1 cellular context compared by ENCODE assay signal in the genomic region with DNA sequence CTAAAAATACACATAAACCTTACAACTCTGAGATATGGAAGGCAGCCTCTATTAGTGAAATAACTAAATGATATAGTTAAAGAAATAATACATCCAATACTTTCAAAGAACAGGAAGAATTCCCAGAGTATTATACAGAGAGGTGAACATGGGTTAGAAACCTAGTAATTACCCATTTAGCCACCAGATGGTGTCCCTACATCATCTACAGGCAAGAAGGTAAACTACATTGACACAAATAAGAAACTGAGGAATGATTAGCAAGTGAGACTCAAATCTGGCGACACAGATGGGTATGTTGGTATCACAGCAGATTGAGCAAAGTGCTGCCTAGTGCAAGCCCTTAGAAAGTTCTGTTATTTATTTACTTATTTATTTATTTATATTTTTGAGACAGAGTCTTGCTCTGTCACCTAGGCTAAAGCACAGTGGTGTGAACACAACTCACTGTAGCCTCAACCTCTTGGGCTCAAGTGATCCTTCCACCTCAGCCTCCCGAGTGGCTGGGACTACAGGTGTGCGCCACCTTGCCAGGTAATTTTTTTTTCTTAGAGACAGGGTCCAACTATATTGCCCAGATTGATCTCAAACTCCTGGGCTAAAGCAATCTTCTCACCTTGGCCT.
TF ChIP-seq lines count a peak whose summit lies in the region.

No MANE protein-coding gene starts in this region.

TF ChIP-seq in GM23338, 12 proteins besides CTCF, POLR2A, EP300 and RAD21:
- TF ChIP-seq, protein P1, sequence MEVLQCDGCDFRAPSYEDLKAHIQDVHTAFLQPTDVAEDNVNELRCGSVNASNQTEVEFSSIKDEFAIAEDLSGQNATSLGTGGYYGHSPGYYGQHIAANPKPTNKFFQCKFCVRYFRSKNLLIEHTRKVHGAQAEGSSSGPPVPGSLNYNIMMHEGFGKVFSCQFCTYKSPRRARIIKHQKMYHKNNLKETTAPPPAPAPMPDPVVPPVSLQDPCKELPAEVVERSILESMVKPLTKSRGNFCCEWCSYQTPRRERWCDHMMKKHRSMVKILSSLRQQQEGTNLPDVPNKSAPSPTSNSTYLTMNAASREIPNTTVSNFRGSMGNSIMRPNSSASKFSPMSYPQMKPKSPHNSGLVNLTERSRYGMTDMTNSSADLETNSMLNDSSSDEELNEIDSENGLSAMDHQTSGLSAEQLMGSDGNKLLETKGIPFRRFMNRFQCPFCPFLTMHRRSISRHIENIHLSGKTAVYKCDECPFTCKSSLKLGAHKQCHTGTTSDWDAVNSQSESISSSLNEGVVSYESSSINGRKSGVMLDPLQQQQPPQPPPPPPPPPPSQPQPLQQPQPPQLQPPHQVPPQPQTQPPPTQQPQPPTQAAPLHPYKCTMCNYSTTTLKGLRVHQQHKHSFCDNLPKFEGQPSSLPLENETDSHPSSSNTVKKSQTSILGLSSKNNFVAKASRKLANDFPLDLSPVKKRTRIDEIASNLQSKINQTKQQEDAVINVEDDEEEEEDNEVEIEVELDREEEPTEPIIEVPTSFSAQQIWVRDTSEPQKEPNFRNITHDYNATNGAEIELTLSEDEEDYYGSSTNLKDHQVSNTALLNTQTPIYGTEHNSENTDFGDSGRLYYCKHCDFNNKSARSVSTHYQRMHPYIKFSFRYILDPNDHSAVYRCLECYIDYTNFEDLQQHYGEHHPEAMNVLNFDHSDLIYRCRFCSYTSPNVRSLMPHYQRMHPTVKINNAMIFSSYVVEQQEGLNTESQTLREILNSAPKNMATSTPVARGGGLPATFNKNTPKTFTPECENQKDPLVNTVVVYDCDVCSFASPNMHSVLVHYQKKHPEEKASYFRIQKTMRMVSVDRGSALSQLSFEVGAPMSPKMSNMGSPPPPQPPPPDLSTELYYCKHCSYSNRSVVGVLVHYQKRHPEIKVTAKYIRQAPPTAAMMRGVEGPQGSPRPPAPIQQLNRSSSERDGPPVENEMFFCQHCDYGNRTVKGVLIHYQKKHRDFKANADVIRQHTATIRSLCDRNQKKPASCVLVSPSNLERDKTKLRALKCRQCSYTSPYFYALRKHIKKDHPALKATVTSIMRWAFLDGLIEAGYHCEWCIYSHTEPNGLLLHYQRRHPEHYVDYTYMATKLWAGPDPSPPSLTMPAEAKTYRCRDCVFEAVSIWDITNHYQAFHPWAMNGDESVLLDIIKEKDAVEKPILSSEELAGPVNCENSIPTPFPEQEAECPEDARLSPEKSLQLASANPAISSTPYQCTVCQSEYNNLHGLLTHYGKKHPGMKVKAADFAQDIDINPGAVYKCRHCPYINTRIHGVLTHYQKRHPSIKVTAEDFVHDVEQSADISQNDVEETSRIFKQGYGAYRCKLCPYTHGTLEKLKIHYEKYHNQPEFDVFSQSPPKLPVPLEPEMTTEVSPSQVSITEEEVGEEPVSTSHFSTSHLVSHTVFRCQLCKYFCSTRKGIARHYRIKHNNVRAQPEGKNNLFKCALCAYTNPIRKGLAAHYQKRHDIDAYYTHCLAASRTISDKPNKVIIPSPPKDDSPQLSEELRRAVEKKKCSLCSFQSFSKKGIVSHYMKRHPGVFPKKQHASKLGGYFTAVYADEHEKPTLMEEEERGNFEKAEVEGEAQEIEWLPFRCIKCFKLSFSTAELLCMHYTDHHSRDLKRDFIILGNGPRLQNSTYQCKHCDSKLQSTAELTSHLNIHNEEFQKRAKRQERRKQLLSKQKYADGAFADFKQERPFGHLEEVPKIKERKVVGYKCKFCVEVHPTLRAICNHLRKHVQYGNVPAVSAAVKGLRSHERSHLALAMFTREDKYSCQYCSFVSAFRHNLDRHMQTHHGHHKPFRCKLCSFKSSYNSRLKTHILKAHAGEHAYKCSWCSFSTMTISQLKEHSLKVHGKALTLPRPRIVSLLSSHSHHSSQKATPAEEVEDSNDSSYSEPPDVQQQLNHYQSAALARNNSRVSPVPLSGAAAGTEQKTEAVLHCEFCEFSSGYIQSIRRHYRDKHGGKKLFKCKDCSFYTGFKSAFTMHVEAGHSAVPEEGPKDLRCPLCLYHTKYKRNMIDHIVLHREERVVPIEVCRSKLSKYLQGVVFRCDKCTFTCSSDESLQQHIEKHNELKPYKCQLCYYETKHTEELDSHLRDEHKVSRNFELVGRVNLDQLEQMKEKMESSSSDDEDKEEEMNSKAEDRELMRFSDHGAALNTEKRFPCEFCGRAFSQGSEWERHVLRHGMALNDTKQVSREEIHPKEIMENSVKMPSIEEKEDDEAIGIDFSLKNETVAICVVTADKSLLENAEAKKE (CRISPR knock-in tag; IDR thresholded peaks at IDR 0.05), result no peak
- TF ChIP-seq JUNB (IDR thresholded peaks at IDR 0.05; ENCODE audit: unreplicated experiment) (no peak), EZH2 (IDR thresholded peaks at IDR 0.05; ENCODE audit: low read depth, unreplicated experiment) (no peak), ZNF114 (CRISPR knock-in tag; IDR thresholded peaks at IDR 0.05) (no peak), CREB1 (CRISPR knock-in tag; IDR thresholded peaks at IDR 0.05; ENCODE audit: low read depth) (no peak), ZNF331 (CRISPR knock-in tag; IDR thresholded peaks at IDR 0.05; ENCODE audit: low read depth) (no peak), POLR2AphosphoS5 (IDR thresholded peaks at IDR 0.05; ENCODE audit: low read depth) (no peak), NANOG (IDR thresholded peaks at IDR 0.05; ENCODE audit: borderline replicate concordance) (no peak), EZH2phosphoT487 (IDR thresholded peaks at IDR 0.05; ENCODE audit: unreplicated experiment) (no peak), STAT1 (IDR thresholded peaks at IDR 0.05; ENCODE audit: unreplicated experiment) (no peak)
- TF ChIP-seq, protein P2, sequence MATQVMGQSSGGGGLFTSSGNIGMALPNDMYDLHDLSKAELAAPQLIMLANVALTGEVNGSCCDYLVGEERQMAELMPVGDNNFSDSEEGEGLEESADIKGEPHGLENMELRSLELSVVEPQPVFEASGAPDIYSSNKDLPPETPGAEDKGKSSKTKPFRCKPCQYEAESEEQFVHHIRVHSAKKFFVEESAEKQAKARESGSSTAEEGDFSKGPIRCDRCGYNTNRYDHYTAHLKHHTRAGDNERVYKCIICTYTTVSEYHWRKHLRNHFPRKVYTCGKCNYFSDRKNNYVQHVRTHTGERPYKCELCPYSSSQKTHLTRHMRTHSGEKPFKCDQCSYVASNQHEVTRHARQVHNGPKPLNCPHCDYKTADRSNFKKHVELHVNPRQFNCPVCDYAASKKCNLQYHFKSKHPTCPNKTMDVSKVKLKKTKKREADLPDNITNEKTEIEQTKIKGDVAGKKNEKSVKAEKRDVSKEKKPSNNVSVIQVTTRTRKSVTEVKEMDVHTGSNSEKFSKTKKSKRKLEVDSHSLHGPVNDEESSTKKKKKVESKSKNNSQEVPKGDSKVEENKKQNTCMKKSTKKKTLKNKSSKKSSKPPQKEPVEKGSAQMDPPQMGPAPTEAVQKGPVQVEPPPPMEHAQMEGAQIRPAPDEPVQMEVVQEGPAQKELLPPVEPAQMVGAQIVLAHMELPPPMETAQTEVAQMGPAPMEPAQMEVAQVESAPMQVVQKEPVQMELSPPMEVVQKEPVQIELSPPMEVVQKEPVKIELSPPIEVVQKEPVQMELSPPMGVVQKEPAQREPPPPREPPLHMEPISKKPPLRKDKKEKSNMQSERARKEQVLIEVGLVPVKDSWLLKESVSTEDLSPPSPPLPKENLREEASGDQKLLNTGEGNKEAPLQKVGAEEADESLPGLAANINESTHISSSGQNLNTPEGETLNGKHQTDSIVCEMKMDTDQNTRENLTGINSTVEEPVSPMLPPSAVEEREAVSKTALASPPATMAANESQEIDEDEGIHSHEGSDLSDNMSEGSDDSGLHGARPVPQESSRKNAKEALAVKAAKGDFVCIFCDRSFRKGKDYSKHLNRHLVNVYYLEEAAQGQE (IDR thresholded peaks at IDR 0.05; ENCODE audit: unreplicated experiment), result no peak
- TF ChIP-seq, protein P3, sequence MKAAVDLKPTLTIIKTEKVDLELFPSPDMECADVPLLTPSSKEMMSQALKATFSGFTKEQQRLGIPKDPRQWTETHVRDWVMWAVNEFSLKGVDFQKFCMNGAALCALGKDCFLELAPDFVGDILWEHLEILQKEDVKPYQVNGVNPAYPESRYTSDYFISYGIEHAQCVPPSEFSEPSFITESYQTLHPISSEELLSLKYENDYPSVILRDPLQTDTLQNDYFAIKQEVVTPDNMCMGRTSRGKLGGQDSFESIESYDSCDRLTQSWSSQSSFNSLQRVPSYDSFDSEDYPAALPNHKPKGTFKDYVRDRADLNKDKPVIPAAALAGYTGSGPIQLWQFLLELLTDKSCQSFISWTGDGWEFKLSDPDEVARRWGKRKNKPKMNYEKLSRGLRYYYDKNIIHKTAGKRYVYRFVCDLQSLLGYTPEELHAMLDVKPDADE (IDR thresholded peaks at IDR 0.05), result no peak
